ENCODE assay signal across 1 cellular context in genomic region chr10:96334888-96335526, GRCh38.
TF ChIP-seq lines count a peak whose summit lies in the region.

No MANE protein-coding gene starts in this region.

TF ChIP-seq in HCT116, 20 proteins besides CTCF, POLR2A, EP300 and RAD21 (continued from another document):
- TF ChIP-seq REST (IDR thresholded peaks at IDR 0.05; ENCODE audit: low read depth): no peak
